Comparison of ENCODE assay signal across 8 cellular contexts in genomic region chrX:78652971-78653822, GRCh38. TPM values are rescaled to one million over a fixed set of nuclear protein-coding genes. Genes with fewer than 3 reads are reported as not detected.
DNase-seq lines count a peak whose midpoint lies in the region; ATAC-seq, FAIRE-seq and TF ChIP-seq lines count a peak whose summit lies in the region.

No MANE protein-coding gene starts in this region.

- H3K4me3 ChIP-seq in A549 (no peak overlapping the region), astrocyte of the cerebellum (ENCODE audit: low read depth, low read length) (no peak overlapping the region), osteoblast (ENCODE audit: insufficient read depth, low read length) (no peak overlapping the region)

- POLR2A ChIA-PET in A549 (lab: Yijun Ruan, JAX): no interaction called here

- peak; percentile 11 to 48 for DNase-seq in A549 (ENCODE audit: low read depth in 1 of 2, low spot score in 1 of 2)
- DNase-seq in HTR-8/SVneo (ENCODE audit: insufficient read length, low spot score): peak; percentile 43
- peak; percentile 78 for DNase-seq in astrocyte of the cerebellum (ENCODE audit: low read depth)
- peak; percentile 56 for DNase-seq in osteoblast (ENCODE audit: insufficient read length, low spot score, missing footprints)
- DNase-seq in activated CD4-positive, CD25-positive, alpha-beta regulatory T cell (lab: John Stamatoyannopoulos, UW): no peak
- no peak for DNase-seq in NCI-H187 (lab: John Stamatoyannopoulos, UW)
- no peak for DNase-seq in DMS 273 treated with DMSO at 0.1 percent for 48 hours (lab: John Stamatoyannopoulos, UW)

- peak; percentile 81 to 90 for ATAC-seq in A549
- peak; percentile 48 for ATAC-seq in GM18909 (IDR thresholded peaks at IDR 0.05; ENCODE audit: poor library complexity, unreplicated experiment)

- H2AFZ ChIP-seq in osteoblast (ENCODE audit: low read length): no peak overlapping the region

- H3K79me2 ChIP-seq in osteoblast (ENCODE audit: insufficient read depth, low read length): no peaks in the 10 kb centered on the region

- CTCF ChIA-PET in A549 (lab: Yijun Ruan, JAX): no interaction called here

- H3K9me3 ChIP-seq in A549: no peaks in the 10 kb centered on the region
- no peaks in the 10 kb centered on the region for H3K9me3 ChIP-seq in osteoblast (ENCODE audit: low read depth, low read length)

- no peak for TF ChIP-seq POLR2A in A549 (IDR thresholded peaks at IDR 0.05; ENCODE audit: low read length)

- no peaks in the 10 kb centered on the region for H3K27me3 ChIP-seq in osteoblast (ENCODE audit: insufficient read depth, low read length)

- no peaks in the 10 kb centered on the region for H3K36me3 ChIP-seq in osteoblast (ENCODE audit: insufficient read depth, low read length)

- H3K4me1 ChIP-seq in A549 (peaks cover 34% of the 10 kb centered on the region), osteoblast (ENCODE audit: insufficient read depth, low read length) (peaks cover 24% of the 10 kb centered on the region)

- H3K27ac ChIP-seq in A549 (peak overlapping the region; percentile 52 to 77; a peak in 4 of 6 replicates), osteoblast (ENCODE audit: low read depth, low read length) (no peak overlapping the region)

- H3K4me2 ChIP-seq in A549: peak overlapping the region; percentile 75
- peak overlapping the region; percentile 64 for H3K4me2 ChIP-seq in osteoblast (ENCODE audit: insufficient read depth, low read length)

- peak; percentile 99 for FAIRE-seq in A549 (lab: Jason Lieb, UNC)
- FAIRE-seq in HTR-8/SVneo (lab: Jason Lieb, UNC): peak; percentile 80

- no peak for TF ChIP-seq RAD21 in A549 (conservative IDR thresholded peaks at IDR 0.05 in 1 of 2, IDR thresholded peaks at IDR 0.05 in 1 of 2)

- in situ Hi-C loops in astrocyte of the cerebellum (cut with HindIII; ENCODE audit: low sequenced_read_pairs): no loop called here

- TF ChIP-seq EP300 in A549 (IDR thresholded peaks at IDR 0.05): no peak

- TF ChIP-seq CTCF in A549 (IDR thresholded peaks at IDR 0.05): no peak
- TF ChIP-seq CTCF in astrocyte of the cerebellum (IDR thresholded peaks at IDR 0.05; ENCODE audit: low read depth, low read length, missing control alignments): no peak
- no peak for TF ChIP-seq CTCF in osteoblast (IDR thresholded peaks at IDR 0.05; ENCODE audit: extremely low read depth, low read depth, low read length)

- H4K20me1 ChIP-seq in osteoblast (ENCODE audit: insufficient read depth, low read length): no peaks in the 10 kb centered on the region

- WGBS in A549 (ENCODE audit: missing lambda C conversion rate): 0% methylated on average over 3 of the region's 3 CpGs

TF ChIP-seq in A549, 52 proteins besides CTCF, POLR2A, EP300 and RAD21:
- TF ChIP-seq FOSL2 (IDR thresholded peaks at IDR 0.05) (peak; percentile 30; the same call in 1 of the 2 replicates), FOSL2 (CRISPR knock-in tag; IDR thresholded peaks at IDR 0.05) (peak; percentile 75), FOXS1 (CRISPR knock-in tag; IDR thresholded peaks at IDR 0.05) (no peak), RARB (CRISPR knock-in tag; IDR thresholded peaks at IDR 0.05) (no peak), JUNB (IDR thresholded peaks at IDR 0.05) (peak; percentile 55)
TF ChIP-seq in A549: peak in this region for 2.

RNA-seq across cellular contexts. Expression of gene RTL3, which starts 5.9 kb away (rescaled TPM):
- not detected in 2 replicates for polyA plus RNA-seq in A549 (2011; rRNA removed)
- polyA plus RNA-seq in A549 (2012; cell fraction: cytosol; rRNA removed): not detected in 2 replicates
- polyA plus RNA-seq in A549 (2012; cell fraction: nucleus; rRNA removed): not detected in 2 replicates
- polyA plus RNA-seq in A549 (2017; fragmentation: RNase III; extraction: RNeasy Plus Mini Kit Qiagen cat#74134 plus additional on column Dnase treatment): not detected in 3 replicates
- polyA minus RNA-seq in A549 (2011; rRNA and poly(A)+ RNA removed): not detected in 2 replicates
- under 0.01 TPM in 1 of 2 replicates, not detected in the other for total RNA-seq in osteoblast

Comparison
In these comparisons a context has a peak if more than half of its experiments do, and no peak if none do; other contexts are left out.
1. DNase-seq: peak in A549 (2 of 2), HTR-8/SVneo (single experiment), astrocyte of the cerebellum (single experiment) and osteoblast (single experiment); none in activated CD4-positive, CD25-positive, alpha-beta regulatory T cell (0 of 4), NCI-H187 (0 of 2) and DMS 273 treated with DMSO at 0.1 percent for 48 hours (single experiment).